ENCODE assay signal across 26 cellular contexts in the genomic region with DNA sequence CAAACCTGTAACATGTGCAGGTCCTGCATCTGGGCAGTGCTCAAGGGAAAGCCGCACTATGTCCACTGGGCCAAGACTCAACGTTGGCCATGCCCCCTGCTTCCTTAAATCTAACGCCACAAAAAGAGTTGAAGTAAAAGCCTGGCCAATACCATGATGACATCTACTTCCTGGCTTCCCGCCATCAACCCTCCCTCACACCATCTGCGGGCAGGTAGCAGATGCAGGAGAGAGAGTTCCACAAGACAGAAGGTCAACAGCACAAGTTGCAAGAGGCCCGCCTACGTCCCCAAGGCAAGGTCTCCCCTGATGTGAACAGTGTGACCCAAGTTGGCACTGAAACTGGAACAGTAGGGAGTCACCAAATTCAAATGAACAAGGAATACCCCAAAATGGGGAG. TPM values are rescaled to one million over a fixed set of nuclear protein-coding genes. Genes with fewer than 3 reads are reported as not detected.
"Had no signal": no experiment of that assay in that cellular context is flagged by ENCODE, and none has a peak within 500 bp of the region (broad histone marks: within the 10 kb centered on the region; RNA-seq: fewer than 3 reads in every experiment).

No MANE protein-coding gene starts in this region.

- H3K4me1 ChIP-seq: esophagus muscularis mucosa, heart right ventricle, right atrium auricular region, tibial nerve had no signal

- H3K27me3 Mint-ChIP-seq: activated CD4-positive, alpha-beta memory T cell treated with anti-CD3 and anti-CD28 coated beads for 36 hours; activated CD4-positive, alpha-beta T cell treated with anti-CD3 and anti-CD28 coated beads for 36 hours; activated naive CD8-positive, alpha-beta T cell treated with anti-CD3 and anti-CD28 coated beads, Interleukin-2, amount 10 ng/mL, durations not matched to agents 7 days and 5 days; memory B cell; naive B cell; progenitor cell of endocrine pancreas had no signal

- H3K27ac ChIP-seq: esophagus muscularis mucosa, heart right ventricle, left ventricle myocardium inferior, right atrium auricular region, tibial nerve, WERI-Rb-1 had no signal

- H3K4me3 ChIP-seq: esophagus muscularis mucosa, heart right ventricle, left ventricle myocardium inferior, mucosa of descending colon, right atrium auricular region, tibial nerve had no signal

- H3K4me3 Mint-ChIP-seq: activated CD4-positive, alpha-beta memory T cell treated with anti-CD3 and anti-CD28 coated beads for 36 hours; activated CD4-positive, alpha-beta T cell treated with anti-CD3 and anti-CD28 coated beads for 36 hours; activated naive CD8-positive, alpha-beta T cell treated with anti-CD3 and anti-CD28 coated beads, Interleukin-2, amount 10 ng/mL, durations not matched to agents 7 days and 5 days; memory B cell; naive B cell; neural crest cell had no signal

- H3K27ac Mint-ChIP-seq: activated CD4-positive, alpha-beta memory T cell treated with anti-CD3 and anti-CD28 coated beads for 36 hours; activated naive CD8-positive, alpha-beta T cell treated with anti-CD3 and anti-CD28 coated beads, Interleukin-2, amount 10 ng/mL, durations not matched to agents 7 days and 5 days; memory B cell; progenitor cell of endocrine pancreas had no signal

- H3K4me1 Mint-ChIP-seq: activated naive CD8-positive, alpha-beta T cell treated with anti-CD3 and anti-CD28 coated beads, Interleukin-2, amount 10 ng/mL, durations not matched to agents 7 days and 5 days; memory B cell; naive B cell; neural crest cell had no signal

- DNase-seq: activated CD4-positive, alpha-beta memory T cell treated with anti-CD3 and anti-CD28 coated beads for 36 hours; activated naive CD8-positive, alpha-beta T cell treated with anti-CD3 and anti-CD28 coated beads, Interleukin-2, amount 10 ng/mL, durations not matched to agents 7 days and 5 days; activated T-cell treated with anti-CD3 and anti-CD28 coated beads for 4 hours; cerebellar nuclear complex; effector CD8-positive, alpha-beta T cell; heart right ventricle; left ventricle myocardium inferior; mucosa of descending colon; naive B cell; stimulated activated CD4-positive, alpha-beta T cell treated with anti-CD3 and anti-CD28 coated beads, Interleukin-2, amount 100 ng/mL, for 24 hours; stimulated activated naive CD4-positive, alpha-beta T cell treated with Interleukin-2 at 50 U/mL for 16 hours; WERI-Rb-1 had no signal

- ATAC-seq: heart right ventricle, mucosa of descending colon had no signal

- H3K27me3 ChIP-seq: esophagus muscularis mucosa, heart right ventricle, right atrium auricular region, tibial nerve had no signal

- FAIRE-seq: urothelium cell line had no signal

- H3K9me3 ChIP-seq: esophagus muscularis mucosa, heart right ventricle, left ventricle myocardium inferior, mucosa of descending colon, right atrium auricular region, tibial nerve had no signal

- H3K9me3 Mint-ChIP-seq: activated CD4-positive, alpha-beta memory T cell treated with anti-CD3 and anti-CD28 coated beads for 36 hours; activated naive CD8-positive, alpha-beta T cell treated with anti-CD3 and anti-CD28 coated beads, Interleukin-2, amount 10 ng/mL, durations not matched to agents 7 days and 5 days; activated T-helper 2 cell treated with anti-CD3 and anti-CD28 coated beads, Interferon-gamma antibody, Interleukin-2, Interleukin-4, amounts not matched to agents 10 μg/mL and 5 μg/mL and 100 μg/mL, durations not matched to agents 14 hours and 24 hours and 36 hours; memory B cell; naive B cell; neural crest cell had no signal

RNA-seq across cellular contexts. Expression of gene ABCG8, which starts 48.4 kb away (rescaled TPM):
- total RNA-seq: activated CD4-positive, alpha-beta memory T cell treated with anti-CD3 and anti-CD28 coated beads for 36 hours; activated CD4-positive, alpha-beta T cell treated with anti-CD3 and anti-CD28 coated beads for 36 hours; activated naive CD8-positive, alpha-beta T cell treated with anti-CD3 and anti-CD28 coated beads, Interleukin-2, amount 10 ng/mL, durations not matched to agents 7 days and 5 days; endothelial cell of umbilical vein; esophagus muscularis mucosa; kidney epithelial cell; left ventricle myocardium inferior; neural crest cell; progenitor cell of endocrine pancreas; right atrium auricular region; T-helper 2 cell treated with Interferon-gamma antibody and Interleukin-4, amounts not matched to agents 100 ng/mL and 5 ng/mL, for 36 hours; tibial nerve had no signal
- polyA plus RNA-seq: endothelial cell of umbilical vein had no signal

RNA-seq across cellular contexts. Expression of gene ABCG5, which starts 48.5 kb away (rescaled TPM):
- total RNA-seq: activated CD4-positive, alpha-beta memory T cell treated with anti-CD3 and anti-CD28 coated beads for 36 hours; activated CD4-positive, alpha-beta T cell treated with anti-CD3 and anti-CD28 coated beads for 36 hours; activated naive CD8-positive, alpha-beta T cell treated with anti-CD3 and anti-CD28 coated beads, Interleukin-2, amount 10 ng/mL, durations not matched to agents 7 days and 5 days; endothelial cell of umbilical vein; esophagus muscularis mucosa; kidney epithelial cell; left ventricle myocardium inferior; neural crest cell; omental fat pad; progenitor cell of endocrine pancreas; right atrium auricular region; skeletal muscle tissue; T-helper 2 cell treated with Interferon-gamma antibody and Interleukin-4, amounts not matched to agents 100 ng/mL and 5 ng/mL, for 36 hours; tibial nerve had no signal
- polyA plus RNA-seq: endothelial cell of umbilical vein, heart right ventricle had no signal
